In the genomic region with DNA sequence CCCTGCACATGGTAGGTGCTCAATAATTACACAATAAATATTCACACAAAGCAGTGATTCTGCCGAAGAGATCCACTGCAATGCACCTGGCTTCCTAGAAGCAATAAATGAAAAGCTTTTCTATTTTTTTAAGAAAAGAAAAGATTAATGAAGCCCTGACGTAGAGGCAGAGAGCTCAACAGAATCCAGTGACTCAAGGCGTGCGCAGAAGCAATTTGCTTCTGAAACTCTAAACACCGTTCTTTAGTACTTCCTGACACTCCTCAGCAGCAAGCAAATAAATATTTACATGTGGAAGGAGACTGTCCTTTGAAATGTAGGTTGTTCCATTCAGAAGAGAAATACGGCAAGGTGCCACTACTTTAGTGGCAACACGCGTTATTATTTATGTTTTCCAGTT, we compare ENCODE assay signal across 10 cellular contexts.
DNase-seq lines count a peak whose midpoint lies in the region; ATAC-seq and TF ChIP-seq lines count a peak whose summit lies in the region.
"Had no signal": no experiment of that assay in that cellular context is flagged by ENCODE, and none has a peak within 500 bp of the region (broad histone marks: within the 10 kb centered on the region; RNA-seq: fewer than 3 reads in every experiment).

No MANE protein-coding gene starts in this region.

- H3K36me3 ChIP-seq in colonic mucosa = no peaks in the 10 kb centered on the region
- H3K36me3 ChIP-seq in mesendoderm (ENCODE audit: control insufficient read depth, insufficient read depth, low read length) = no peaks in the 10 kb centered on the region
- H3K36me3 ChIP-seq in urinary bladder (ENCODE audit: insufficient read depth) = no peaks in the 10 kb centered on the region

- H3K27ac ChIP-seq in colonic mucosa = no peak overlapping the region
- H3K27ac ChIP-seq in mesendoderm (ENCODE audit: low read depth, low read length) = no peak overlapping the region
- peak overlapping the region; percentile 6 for H3K27ac ChIP-seq in urinary bladder (ENCODE audit: low read depth)

- H4K5ac ChIP-seq in mesendoderm (ENCODE audit: low read length) = no peak overlapping the region

- ATAC-seq in GM19395 (IDR thresholded peaks at IDR 0.05; ENCODE audit: unreplicated experiment) = no peak

- no peak overlapping the region for H2AK5ac ChIP-seq in mesendoderm (ENCODE audit: low read length)

- H3K4me1 ChIP-seq in colonic mucosa (no peaks in the 10 kb centered on the region), mesendoderm (ENCODE audit: control insufficient read depth, low read depth, low read length) (peaks cover 9% of the 10 kb centered on the region), urinary bladder (ENCODE audit: insufficient read depth) (peaks cover 1% of the 10 kb centered on the region)

- peak; percentile 82 for DNase-seq in NCI-H748 (lab: John Stamatoyannopoulos, UW; ENCODE audit: unreplicated experiment)
- no peak for DNase-seq in NCI-H748 treated with DMSO at 0.1 percent for 48 hours (lab: John Stamatoyannopoulos, UW)
- no peak for DNase-seq in colonic mucosa
- peak; percentile 7 for DNase-seq in mesendoderm
- no peak for DNase-seq in kidney glomerular epithelial cell (lab: John Stamatoyannopoulos, UW)
- DNase-seq in effector CD8-positive, alpha-beta T cell (lab: John Stamatoyannopoulos, UW) = no peak
- DNase-seq: activated T-cell treated with anti-CD3 and anti-CD28 coated beads, Interleukin-2, amount 50 U/mL, for 48 hours; naive B cell had no signal

- H3K23ac ChIP-seq in mesendoderm (ENCODE audit: low read length) = no peak overlapping the region

- H3K4me3 ChIP-seq in colonic mucosa (peak overlapping the region; percentile 6), mesendoderm (ENCODE audit: low read length) (no peak overlapping the region), urinary bladder (ENCODE audit: low read depth, low read length) (no peak overlapping the region)

- TF ChIP-seq CTCF in colonic mucosa (IDR thresholded peaks at IDR 0.05) = no peak

- peak overlapping the region; percentile 23 for H3K4me2 ChIP-seq in mesendoderm (ENCODE audit: low read length)

- no peaks in the 10 kb centered on the region for H3K9me3 ChIP-seq in colonic mucosa

- H3K56ac ChIP-seq in mesendoderm (ENCODE audit: low read length) = peak overlapping the region; percentile 38

- intact Hi-C loops in colonic mucosa (cut with DNase I) = no loop called here

- WGBS in mesendoderm (ENCODE audit: extremely low coverage, insufficient coverage, low lambda C conversion rate) = no CpG with 5 or more reads among the region's 8 CpGs
- 47% methylated on average over 8 of the region's 8 CpGs for WGBS in urinary bladder

- peak overlapping the region; percentile 57 for H3K18ac ChIP-seq in mesendoderm (ENCODE audit: low read length)

- no peak overlapping the region for H2BK5ac ChIP-seq in mesendoderm (ENCODE audit: low read length)

- H2BK120ac ChIP-seq in mesendoderm (ENCODE audit: low read depth, low read length) = no peak overlapping the region

- H3K4ac ChIP-seq in mesendoderm (ENCODE audit: low read depth, low read length) = no peak overlapping the region

- H3K9ac ChIP-seq in colonic mucosa (ENCODE audit: low read depth in 2 of 2, low read length in 2 of 2) (no peak overlapping the region), mesendoderm (ENCODE audit: low read length) (peak overlapping the region; percentile 84)

- H3K79me2 ChIP-seq in mesendoderm (ENCODE audit: control insufficient read depth, insufficient read depth, low read length) = no peaks in the 10 kb centered on the region

- H4K8ac ChIP-seq in mesendoderm (ENCODE audit: low read depth, low read length) = no peak overlapping the region

- H3K79me1 ChIP-seq in mesendoderm (ENCODE audit: low read length) = no peaks in the 10 kb centered on the region

- H2BK15ac ChIP-seq in mesendoderm (replicated peaks; ENCODE audit: low read depth) = no peak overlapping the region

- H3K27me3 ChIP-seq in colonic mucosa (no peaks in the 10 kb centered on the region), mesendoderm (ENCODE audit: insufficient read depth, low read length, poor library complexity) (no peaks in the 10 kb centered on the region)

Comparison
In these comparisons a context has a peak if more than half of its experiments do, and no peak if none do; other contexts are left out.
1. DNase-seq: peak in NCI-H748 (single experiment) and mesendoderm (single experiment); none in NCI-H748 treated with DMSO at 0.1 percent for 48 hours (single experiment), colonic mucosa (single experiment), kidney glomerular epithelial cell (single experiment) and effector CD8-positive, alpha-beta T cell (single experiment).